In the genomic region with DNA sequence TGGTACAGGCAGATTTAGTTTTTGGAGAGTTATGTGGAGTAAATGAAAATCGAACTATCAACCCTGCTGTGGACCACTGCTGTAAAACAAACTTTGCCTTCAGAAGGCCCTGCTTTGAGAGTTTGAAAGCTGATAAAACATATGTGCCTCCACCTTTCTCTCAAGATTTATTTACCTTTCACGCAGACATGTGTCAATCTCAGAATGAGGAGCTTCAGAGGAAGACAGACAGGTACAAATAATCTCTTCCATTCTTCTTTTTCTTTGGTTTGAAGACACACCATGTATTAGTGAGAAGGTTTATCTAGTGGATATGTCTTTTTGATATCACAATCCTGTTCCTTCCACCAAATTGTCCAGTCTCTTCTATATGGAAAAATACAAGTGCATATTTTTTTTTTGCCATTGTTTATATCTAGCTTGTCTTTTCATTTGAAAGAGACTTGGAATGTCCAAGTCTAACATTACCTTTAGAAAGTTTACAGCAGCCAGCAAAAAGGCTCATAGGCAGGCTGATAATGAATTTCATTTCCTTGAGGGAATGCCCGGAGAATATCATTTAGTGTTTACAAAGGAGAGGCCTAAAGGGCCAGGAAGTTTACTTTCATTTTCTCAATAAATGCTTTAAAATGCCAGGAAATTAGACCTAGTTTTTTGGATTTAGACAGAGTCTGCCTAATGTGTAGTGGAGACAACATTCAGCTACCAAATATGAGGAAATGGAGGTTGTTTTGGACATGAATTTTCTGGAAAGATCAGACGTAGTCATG, we compare ENCODE assay signal across 17 cellular contexts. TPM values are rescaled to one million over a fixed set of nuclear protein-coding genes. Genes with fewer than 3 reads are reported as not detected.
DNase-seq lines count a peak whose midpoint lies in the region; FAIRE-seq and TF ChIP-seq lines count a peak whose summit lies in the region.
"Had no signal": no experiment of that assay in that cellular context is flagged by ENCODE, and none has a peak within 500 bp of the region (broad histone marks: within the 10 kb centered on the region; RNA-seq: fewer than 3 reads in every experiment).

No MANE protein-coding gene starts in this region.

- TF ChIP-seq POLR2A in H54 (IDR thresholded peaks at IDR 0.05; ENCODE audit: low read depth, low read length) (no peak), vagina (IDR thresholded peaks at IDR 0.05) (no peak)

- H3K36me3 ChIP-seq in mesenchymal stem cell (ENCODE audit: control insufficient read depth in 1 of 2, insufficient read depth in 2 of 2, low read depth in 1 of 2, low read length in 2 of 2) (no peaks in the 10 kb centered on the region), vagina (no peaks in the 10 kb centered on the region)
- H3K36me3 ChIP-seq: cardiac muscle cell had no signal

- H4K91ac ChIP-seq in mesenchymal stem cell (ENCODE audit: low read length) = no peak overlapping the region

- WGBS in mesenchymal stem cell = 63% methylated on average over 3 of the region's 4 CpGs

- no peak overlapping the region for H3K18ac ChIP-seq in mesenchymal stem cell (ENCODE audit: low read depth in 1 of 2, low read length in 2 of 2)

- H3K4me3 ChIP-seq in choroid plexus epithelial cell (ENCODE audit: low read depth, low read length) (no peak overlapping the region), mesenchymal stem cell (ENCODE audit: insufficient read depth in 1 of 2, low read depth in 1 of 2, low read length in 2 of 2) (peak overlapping the region in 1 of 2 experiments; percentile 64), vagina (no peak overlapping the region)
- H3K4me3 ChIP-seq: cardiac muscle cell had no signal

- DNase-seq in DMS153 treated with DMSO at 0.1 percent for 48 hours (lab: John Stamatoyannopoulos, UW; ENCODE audit: unreplicated experiment) = peak; percentile 21
- peak; percentile 12 for DNase-seq in NCI-H2029 treated with DMSO at 0.1 percent for 48 hours (lab: John Stamatoyannopoulos, UW)
- DNase-seq in choroid plexus epithelial cell (ENCODE audit: low read depth) = peak; percentile 28
- peak; percentile 46 for DNase-seq in mesenchymal stem cell
- DNase-seq in H54 (ENCODE audit: insufficient read length, low spot score) = no peak
- no peak for DNase-seq in NCI-H2227 treated with DMSO at 0.1 percent for 48 hours (lab: John Stamatoyannopoulos, UW)
- DNase-seq in vagina (ENCODE audit: extremely low spot score in 2 of 2) = no peak
- no peak for DNase-seq in HuH-7 (ENCODE audit: low spot score)
- DNase-seq: activated CD4-positive, alpha-beta T cell treated with anti-CD3 and anti-CD28 coated beads, Interleukin-2, amount 50 U/mL, for 48 hours; Kasumi-1; NCI-H2171; stimulated activated CD4-positive, alpha-beta T cell treated with anti-CD3 and anti-CD28 coated beads, Interleukin-2, amount 100 ng/mL, for 48 hours had no signal

- H3K4ac ChIP-seq in mesenchymal stem cell (ENCODE audit: low read depth in 1 of 2, low read length in 2 of 2) = no peak overlapping the region

- H3K14ac ChIP-seq in mesenchymal stem cell (ENCODE audit: low read length in 2 of 2) = no peak overlapping the region

- no peaks in the 10 kb centered on the region for H3K79me1 ChIP-seq in mesenchymal stem cell (replicated peaks; ENCODE audit: low read length, poor library complexity, severe bottlenecking)

- no peak overlapping the region for H3K23ac ChIP-seq in mesenchymal stem cell (ENCODE audit: low read length in 2 of 2)

- H4K8ac ChIP-seq in mesenchymal stem cell (ENCODE audit: low read length) = no peak overlapping the region

- no peak overlapping the region for H2AFZ ChIP-seq in mesenchymal stem cell (ENCODE audit: low read depth, low read length)

- intact Hi-C loops in vagina (cut with DNase I) = no loop called here

- H3K27me3 ChIP-seq in mesenchymal stem cell (ENCODE audit: control insufficient read depth in 1 of 2, insufficient read depth in 1 of 2, low read length in 2 of 2) (no peaks in the 10 kb centered on the region), vagina (no peaks in the 10 kb centered on the region)
- H3K27me3 ChIP-seq: cardiac muscle cell had no signal

- FAIRE-seq in H54 (lab: Jason Lieb, UNC) = no peak

- H2BK120ac ChIP-seq in mesenchymal stem cell (ENCODE audit: low read depth, low read length) = no peak overlapping the region

- no peak overlapping the region for H3K4me2 ChIP-seq in mesenchymal stem cell (ENCODE audit: low read length, poor library complexity, severe bottlenecking)

- H3K4me1 ChIP-seq in mesenchymal stem cell (ENCODE audit: control insufficient read depth, insufficient read depth, low read depth, low read length) (no peaks in the 10 kb centered on the region), vagina (no peaks in the 10 kb centered on the region)

- H3K27ac ChIP-seq in mesenchymal stem cell (ENCODE audit: low read length, poor library complexity, severe bottlenecking) (no peak overlapping the region), vagina (no peak overlapping the region)
- H3K27ac ChIP-seq: cardiac muscle cell had no signal

- H2AK5ac ChIP-seq in mesenchymal stem cell (ENCODE audit: low read length, severe bottlenecking) = no peak overlapping the region

- TF ChIP-seq CTCF in choroid plexus epithelial cell (conservative IDR thresholded peaks at IDR 0.05; ENCODE audit: low read depth, low read length) = no peak
- TF ChIP-seq CTCF in vagina (IDR thresholded peaks at IDR 0.05) = no peak

- H3K9me3 ChIP-seq in mesenchymal stem cell (ENCODE audit: control insufficient read depth, low read length) (no peaks in the 10 kb centered on the region), vagina (no peaks in the 10 kb centered on the region)

- no peak overlapping the region for H2BK15ac ChIP-seq in mesenchymal stem cell (ENCODE audit: low read depth, poor library complexity, severe bottlenecking)

- H3K9ac ChIP-seq in mesenchymal stem cell (ENCODE audit: low read length) = peak overlapping the region; percentile 88

- H2BK12ac ChIP-seq in mesenchymal stem cell (ENCODE audit: low read length in 2 of 2) = no peak overlapping the region

- no peak overlapping the region for H2BK5ac ChIP-seq in mesenchymal stem cell (ENCODE audit: low read depth, low read length, poor library complexity, severe bottlenecking)

RNA-seq across cellular contexts. Expression of a gene that starts 18.6 kb away (rescaled TPM):
- not detected for polyA plus RNA-seq in mesenchymal stem cell (2013, experiment 1 of 2)
- polyA plus RNA-seq in mesenchymal stem cell (2013, experiment 2 of 2) = not detected
- total RNA-seq in vagina = not detected
- total RNA-seq: cardiac muscle cell; epithelial cell of proximal tubule; G401; T-helper 1 cell treated with Interleukin-12 subunit alpha and Interleukin-12 subunit beta and Interleukin-4 antibody, amounts not matched to agents 30 ng/mL and 1 ng/mL, for 36 hours had no signal
- polyA plus RNA-seq: BJ had no signal

Comparison
In these comparisons a context has a peak if more than half of its experiments do, and no peak if none do; other contexts are left out.
1. DNase-seq: peak in DMS153 treated with DMSO at 0.1 percent for 48 hours (single experiment), NCI-H2029 treated with DMSO at 0.1 percent for 48 hours (single experiment), choroid plexus epithelial cell (single experiment) and mesenchymal stem cell (single experiment); none in H54 (single experiment), NCI-H2227 treated with DMSO at 0.1 percent for 48 hours (single experiment), vagina (0 of 2) and HuH-7 (single experiment).